1 cellular context compared by ENCODE assay signal in the genomic region with DNA sequence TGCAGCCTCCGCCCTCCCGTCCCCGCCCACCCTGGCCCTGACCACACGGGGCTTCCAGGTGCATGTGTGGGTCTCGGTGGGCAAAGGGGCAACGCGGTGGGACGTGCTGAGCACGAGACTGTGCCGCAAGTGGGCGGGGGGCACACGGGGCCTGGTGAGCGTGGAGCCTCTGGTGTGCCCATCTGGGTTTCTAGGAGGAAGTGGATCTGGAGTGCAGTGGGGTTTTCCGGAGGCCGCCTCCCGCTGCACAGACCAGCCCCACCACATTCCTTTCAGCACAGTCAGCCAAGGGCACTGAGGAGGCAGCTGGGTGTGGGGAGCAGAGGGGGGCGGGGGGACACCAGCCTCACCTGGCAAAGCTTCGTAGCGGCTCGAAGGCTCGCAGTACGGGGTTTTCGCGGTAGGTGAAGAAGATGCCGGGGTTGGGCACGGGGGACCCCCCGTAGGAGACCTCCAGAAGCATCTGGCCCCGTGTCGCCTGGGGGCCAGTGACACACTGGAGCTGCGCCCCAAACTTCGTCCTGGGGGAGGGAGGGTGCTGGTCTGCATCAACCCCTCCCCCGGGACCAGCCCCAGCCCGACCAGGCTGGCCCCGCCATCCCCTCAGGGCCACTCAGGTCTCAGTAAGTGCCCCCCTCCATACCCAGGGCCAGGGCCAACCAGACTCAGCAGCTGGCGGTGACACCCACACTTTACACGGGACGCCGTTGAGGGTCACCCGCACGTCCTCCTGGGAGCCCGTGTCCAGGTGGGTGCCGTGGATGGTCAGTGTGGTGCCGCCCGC.
TF ChIP-seq lines count a peak whose summit lies in the region.

No MANE protein-coding gene starts in this region.

TF ChIP-seq in SK-N-SH, 30 proteins besides CTCF, POLR2A, EP300 and RAD21 (continued from another document):
- TF ChIP-seq, protein P1, sequence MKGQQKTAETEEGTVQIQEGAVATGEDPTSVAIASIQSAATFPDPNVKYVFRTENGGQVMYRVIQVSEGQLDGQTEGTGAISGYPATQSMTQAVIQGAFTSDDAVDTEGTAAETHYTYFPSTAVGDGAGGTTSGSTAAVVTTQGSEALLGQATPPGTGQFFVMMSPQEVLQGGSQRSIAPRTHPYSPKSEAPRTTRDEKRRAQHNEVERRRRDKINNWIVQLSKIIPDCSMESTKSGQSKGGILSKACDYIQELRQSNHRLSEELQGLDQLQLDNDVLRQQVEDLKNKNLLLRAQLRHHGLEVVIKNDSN (IDR thresholded peaks at IDR 0.05; ENCODE audit: borderline replicate concordance, low read depth), result no peak
- TF ChIP-seq FOSL2 (IDR thresholded peaks at IDR 0.05; ENCODE audit: borderline replicate concordance, low read depth), result peak; percentile 85; the same call in 1 of the 2 replicates
- no peak for TF ChIP-seq ELF1 (IDR thresholded peaks at IDR 0.05)
- peak; percentile 75; the same call in 1 of the 2 replicates for TF ChIP-seq JUND (IDR thresholded peaks at IDR 0.05)
- TF ChIP-seq POLR2AphosphoS5 (IDR thresholded peaks at IDR 0.05; ENCODE audit: low read depth, low read length), result 0 out of 2 replicates have a peak, but pooled peaks have one; percentile 39
- TF ChIP-seq NFIC (IDR thresholded peaks at IDR 0.05; ENCODE audit: borderline replicate concordance), result no peak
- TF ChIP-seq YY1 (IDR thresholded peaks at IDR 0.05; ENCODE audit: low read depth), result no peak
- no peak for TF ChIP-seq NRF1 (IDR thresholded peaks at IDR 0.05; ENCODE audit: low read depth, low read length)
- 0 out of 2 replicates have a peak, but pooled peaks have one; percentile 14 for TF ChIP-seq TAF1 (IDR thresholded peaks at IDR 0.05; ENCODE audit: borderline replicate concordance, low read depth, low read length)
- TF ChIP-seq, protein P2, sequence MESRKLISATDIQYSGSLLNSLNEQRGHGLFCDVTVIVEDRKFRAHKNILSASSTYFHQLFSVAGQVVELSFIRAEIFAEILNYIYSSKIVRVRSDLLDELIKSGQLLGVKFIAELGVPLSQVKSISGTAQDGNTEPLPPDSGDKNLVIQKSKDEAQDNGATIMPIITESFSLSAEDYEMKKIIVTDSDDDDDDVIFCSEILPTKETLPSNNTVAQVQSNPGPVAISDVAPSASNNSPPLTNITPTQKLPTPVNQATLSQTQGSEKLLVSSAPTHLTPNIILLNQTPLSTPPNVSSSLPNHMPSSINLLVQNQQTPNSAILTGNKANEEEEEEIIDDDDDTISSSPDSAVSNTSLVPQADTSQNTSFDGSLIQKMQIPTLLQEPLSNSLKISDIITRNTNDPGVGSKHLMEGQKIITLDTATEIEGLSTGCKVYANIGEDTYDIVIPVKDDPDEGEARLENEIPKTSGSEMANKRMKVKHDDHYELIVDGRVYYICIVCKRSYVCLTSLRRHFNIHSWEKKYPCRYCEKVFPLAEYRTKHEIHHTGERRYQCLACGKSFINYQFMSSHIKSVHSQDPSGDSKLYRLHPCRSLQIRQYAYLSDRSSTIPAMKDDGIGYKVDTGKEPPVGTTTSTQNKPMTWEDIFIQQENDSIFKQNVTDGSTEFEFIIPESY (IDR thresholded peaks at IDR 0.05; ENCODE audit: borderline replicate concordance, low read depth), result no peak
- TF ChIP-seq GABPA (IDR thresholded peaks at IDR 0.05; ENCODE audit: low read depth), result 0 out of 2 replicates have a peak, but pooled peaks have one; percentile 47
- TF ChIP-seq, protein P3, sequence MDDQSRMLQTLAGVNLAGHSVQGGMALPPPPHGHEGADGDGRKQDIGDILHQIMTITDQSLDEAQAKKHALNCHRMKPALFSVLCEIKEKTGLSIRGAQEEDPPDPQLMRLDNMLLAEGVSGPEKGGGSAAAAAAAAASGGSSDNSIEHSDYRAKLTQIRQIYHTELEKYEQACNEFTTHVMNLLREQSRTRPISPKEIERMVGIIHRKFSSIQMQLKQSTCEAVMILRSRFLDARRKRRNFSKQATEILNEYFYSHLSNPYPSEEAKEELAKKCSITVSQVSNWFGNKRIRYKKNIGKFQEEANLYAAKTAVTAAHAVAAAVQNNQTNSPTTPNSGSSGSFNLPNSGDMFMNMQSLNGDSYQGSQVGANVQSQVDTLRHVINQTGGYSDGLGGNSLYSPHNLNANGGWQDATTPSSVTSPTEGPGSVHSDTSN (IDR thresholded peaks at IDR 0.05), result 0 out of 2 replicates have a peak, but pooled peaks have one; percentile 8
- no peak for TF ChIP-seq EZH2phosphoT487 (IDR thresholded peaks at IDR 0.05; ENCODE audit: borderline replicate concordance, low read depth)
- TF ChIP-seq, protein P4, sequence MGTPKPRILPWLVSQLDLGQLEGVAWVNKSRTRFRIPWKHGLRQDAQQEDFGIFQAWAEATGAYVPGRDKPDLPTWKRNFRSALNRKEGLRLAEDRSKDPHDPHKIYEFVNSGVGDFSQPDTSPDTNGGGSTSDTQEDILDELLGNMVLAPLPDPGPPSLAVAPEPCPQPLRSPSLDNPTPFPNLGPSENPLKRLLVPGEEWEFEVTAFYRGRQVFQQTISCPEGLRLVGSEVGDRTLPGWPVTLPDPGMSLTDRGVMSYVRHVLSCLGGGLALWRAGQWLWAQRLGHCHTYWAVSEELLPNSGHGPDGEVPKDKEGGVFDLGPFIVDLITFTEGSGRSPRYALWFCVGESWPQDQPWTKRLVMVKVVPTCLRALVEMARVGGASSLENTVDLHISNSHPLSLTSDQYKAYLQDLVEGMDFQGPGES (IDR thresholded peaks at IDR 0.05; ENCODE audit: low read depth, low read length), result no peak
- TF ChIP-seq, protein P5, sequence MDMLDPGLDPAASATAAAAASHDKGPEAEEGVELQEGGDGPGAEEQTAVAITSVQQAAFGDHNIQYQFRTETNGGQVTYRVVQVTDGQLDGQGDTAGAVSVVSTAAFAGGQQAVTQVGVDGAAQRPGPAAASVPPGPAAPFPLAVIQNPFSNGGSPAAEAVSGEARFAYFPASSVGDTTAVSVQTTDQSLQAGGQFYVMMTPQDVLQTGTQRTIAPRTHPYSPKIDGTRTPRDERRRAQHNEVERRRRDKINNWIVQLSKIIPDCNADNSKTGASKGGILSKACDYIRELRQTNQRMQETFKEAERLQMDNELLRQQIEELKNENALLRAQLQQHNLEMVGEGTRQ (IDR thresholded peaks at IDR 0.05; ENCODE audit: borderline replicate concordance, low read depth, low read length), result no peak
- no peak for TF ChIP-seq RFX5 (IDR thresholded peaks at IDR 0.05; ENCODE audit: low read length)
- peak; percentile 69; the same call in 1 of the 2 replicates for TF ChIP-seq TCF12 (IDR thresholded peaks at IDR 0.05)
- TF ChIP-seq SIN3A (IDR thresholded peaks at IDR 0.05; ENCODE audit: borderline replicate concordance, low read depth, low read length), result no peak
- peak; percentile 72; the same call in 1 of the 2 replicates for TF ChIP-seq TEAD4 (IDR thresholded peaks at IDR 0.05; ENCODE audit: borderline replicate concordance, insufficient read depth)
- no peak for TF ChIP-seq MXI1 (IDR thresholded peaks at IDR 0.05; ENCODE audit: low read depth, low read length)
- TF ChIP-seq, protein P6, sequence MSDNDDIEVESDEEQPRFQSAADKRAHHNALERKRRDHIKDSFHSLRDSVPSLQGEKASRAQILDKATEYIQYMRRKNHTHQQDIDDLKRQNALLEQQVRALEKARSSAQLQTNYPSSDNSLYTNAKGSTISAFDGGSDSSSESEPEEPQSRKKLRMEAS (IDR thresholded peaks at IDR 0.05; ENCODE audit: low read depth), result peak; percentile 49; the same call in 1 of the 2 replicates
- TF ChIP-seq FOXM1 (IDR thresholded peaks at IDR 0.05; ENCODE audit: low read depth), result no peak
- no peak for TF ChIP-seq RCOR1 (IDR thresholded peaks at IDR 0.05; ENCODE audit: low read length)
- no peak for TF ChIP-seq GATA2 (CRISPR knock-in tag; IDR thresholded peaks at IDR 0.05)
- TF ChIP-seq FOXJ3 (CRISPR knock-in tag; IDR thresholded peaks at IDR 0.05), result no peak
- no peak for TF ChIP-seq MEF2A (IDR thresholded peaks at IDR 0.05; ENCODE audit: borderline replicate concordance, low read depth)
- TF ChIP-seq RXRA (IDR thresholded peaks at IDR 0.05; ENCODE audit: borderline replicate concordance, low read depth), result peak; percentile 87; the same call in 1 of the 2 replicates
- TF ChIP-seq CHD2 (IDR thresholded peaks at IDR 0.05; ENCODE audit: low read length, partially characterized antibody), result no peak
